32 cellular contexts compared by ENCODE assay signal in the genomic region with DNA sequence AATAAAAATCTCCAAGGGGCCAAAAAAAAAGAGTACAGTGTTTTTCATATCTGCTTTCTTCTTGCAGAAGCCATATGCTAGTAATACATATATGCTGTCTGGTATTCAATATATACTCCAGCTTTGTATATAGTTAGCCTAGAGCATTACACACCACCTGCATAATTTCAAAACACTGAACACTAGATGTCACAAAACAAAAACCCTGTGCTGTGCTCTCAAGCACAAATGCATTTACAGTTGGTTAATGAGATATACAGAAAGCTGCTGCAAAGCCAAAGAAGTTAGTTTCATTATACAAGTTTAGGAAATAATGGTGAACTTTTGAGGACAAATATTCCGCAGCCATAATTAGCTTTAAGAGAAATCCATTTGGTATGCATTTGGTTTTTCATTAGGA.
"Had no signal": no experiment of that assay in that cellular context is flagged by ENCODE, and none has a peak within 500 bp of the region (broad histone marks: within the 10 kb centered on the region; RNA-seq: fewer than 3 reads in every experiment).

No MANE protein-coding gene starts in this region.

- H3K27me3 ChIP-seq: brain microvascular endothelial cell, esophagus muscularis mucosa, foreskin keratinocyte, gastrocnemius medialis, heart left ventricle had no signal

- FAIRE-seq: astrocyte, colon had no signal

- ATAC-seq: activated CD4-positive, CD25-positive, alpha-beta regulatory T cell treated with anti-CD3 and anti-CD28 coated beads, Interleukin-2, amount 50 U/mL, for 24 hours; activated CD8-positive, alpha-beta T cell treated with anti-CD3 and anti-CD28 coated beads for 36 hours; activated T-cell treated with anti-CD3 and anti-CD28 coated beads, Interleukin-2, amount 50 U/mL, for 4 hours; activated T-helper 17 cell treated with anti-CD3 and anti-CD28 coated beads, Interleukin-2, amount 50 U/mL, for 72 hours; effector memory CD8-positive, alpha-beta T cell; foreskin keratinocyte; gastrocnemius medialis; heart left ventricle; T-helper 17 cell had no signal

- DNase-seq: activated B cell treated with CpG ODN at 0.5 μM for 24 hours; activated CD4-positive, alpha-beta T cell treated with anti-CD3 and anti-CD28 coated beads for 48 hours; activated CD4-positive, alpha-beta T cell treated with anti-CD3 and anti-CD28 coated beads, Interleukin-2, amount 50 U/mL, for 1 hour; activated CD4-positive, alpha-beta T cell treated with anti-CD3 and anti-CD28 coated beads, Interleukin-2, amount 50 U/mL, for 48 hours; activated CD8-positive, alpha-beta memory T cell treated with anti-CD3 and anti-CD28 coated beads for 24 hours; activated CD8-positive, alpha-beta T cell treated with anti-CD3 and anti-CD28 coated beads for 36 hours; activated effector memory CD4-positive, alpha-beta T cell treated with Interleukin-2 at 50 U/mL for 16 hours; activated gamma-delta T cell treated with Interleukin-2 at 50 U/mL for 16 hours; activated naive CD4-positive, alpha-beta T cell treated with anti-CD3 and anti-CD28 coated beads, Interleukin-2, amount 50 U/mL, for 16 hours; activated naive CD4-positive, alpha-beta T cell treated with Interleukin-2 at 50 U/mL for 16 hours; activated T-cell treated with anti-CD3 and anti-CD28 coated beads, Interleukin-2, amount 50 U/mL, for 4 hours; amniotic stem cell; anterior cingulate cortex; brain microvascular endothelial cell; caudate nucleus; cortex of kidney; dermis blood vessel endothelial cell; effector CD4-positive, alpha-beta T cell; effector memory CD8-positive, alpha-beta T cell; erythroblast; foreskin keratinocyte; gastrocnemius medialis; glutamatergic neuron; heart left ventricle; T-helper 17 cell; T1000; WERI-Rb-1 had no signal

- H3K4me1 ChIP-seq: esophagus muscularis mucosa, foreskin keratinocyte, gastrocnemius medialis, heart left ventricle had no signal

- H3K9me3 ChIP-seq: esophagus muscularis mucosa, gastrocnemius medialis, heart left ventricle had no signal

- H3K27ac ChIP-seq: brain microvascular endothelial cell, esophagus muscularis mucosa, foreskin keratinocyte, gastrocnemius medialis, heart left ventricle, WERI-Rb-1 had no signal

- H3K36me3 ChIP-seq: brain microvascular endothelial cell, esophagus muscularis mucosa, gastrocnemius medialis, heart left ventricle, WERI-Rb-1 had no signal

- H3K4me3 ChIP-seq: esophagus muscularis mucosa, gastrocnemius medialis, heart left ventricle had no signal
